In genomic region chr18:68979737-68980136, GRCh38 we compare ENCODE assay signal across 33 cellular contexts.
"Had no signal": no experiment of that assay in that cellular context is flagged by ENCODE, and none has a peak within 500 bp of the region (broad histone marks: within the 10 kb centered on the region; RNA-seq: fewer than 3 reads in every experiment).

No MANE protein-coding gene starts in this region.

- H3K4me3 ChIP-seq: MG63, Peyer's patch, SJSA1 had no signal

- H3K36me3 ChIP-seq: MG63, Peyer's patch, SJSA1 had no signal

- ATAC-seq: PC-3, T-cell had no signal

- H3K27ac Mint-ChIP-seq: T-cell had no signal

- H3K4me3 Mint-ChIP-seq: T-cell had no signal

- H3K9me3 Mint-ChIP-seq: T-cell had no signal

- DNase-seq: Karpas-422, MG63, NCI-H1048, NCI-H1092 treated with DMSO at 0.1 percent for 48 hours, NCI-H1105 treated with DMSO at 0.1 percent for 48 hours, NCI-H1417, NCI-H1436, NCI-H146, NCI-H1694, NCI-H187, NCI-H1930, NCI-H2029 treated with DMSO at 0.1 percent for 48 hours, NCI-H2081 treated with DMSO at 0.1 percent for 48 hours, NCI-H2107, NCI-H2171, NCI-H2227 treated with DMSO at 0.1 percent for 48 hours, NCI-H345, NCI-H446 treated with DMSO at 0.1 percent for 48 hours, NCI-H510A, NCI-H524, NCI-H526, NCI-H69, NCI-H748 treated with DMSO at 0.1 percent for 48 hours, NCI-H82, OCI-M1, PC-3, Peyer's patch, Right ventricle myocardium superior, RPMI8226, SHP77 treated with DMSO at 0.1 percent for 48 hours, SK-N-SH, T-cell had no signal

- H3K36me3 Mint-ChIP-seq: T-cell had no signal

- H3K27me3 ChIP-seq: MG63, Peyer's patch, SJSA1 had no signal

- H3K4me1 Mint-ChIP-seq: T-cell had no signal

- H3K27me3 Mint-ChIP-seq: T-cell had no signal
